In genomic region chr1:208775841-208776240, GRCh38 we compare ENCODE assay signal across 8 cellular contexts.
"Had no signal": no experiment of that assay in that cellular context is flagged by ENCODE, and none has a peak within 500 bp of the region (broad histone marks: within the 10 kb centered on the region; RNA-seq: fewer than 3 reads in every experiment).

No MANE protein-coding gene starts in this region.

- H3K4me3 ChIP-seq: GM23248 had no signal

- H3K4me1 Mint-ChIP-seq: IgD-negative memory B cell had no signal

- DNase-seq: GM23248, GOT3, H7, HCEC 1CT, KBM-7 had no signal

- H3K4me3 Mint-ChIP-seq: IgD-negative memory B cell had no signal

- H3K27ac Mint-ChIP-seq: IgD-negative memory B cell had no signal

- FAIRE-seq: HepG2 had no signal

- H2AFZ ChIP-seq: GM23248 had no signal

- H3K27ac ChIP-seq: GM23248, HL-60 had no signal

- ATAC-seq: HepG2 had no signal

- H3K9ac ChIP-seq: GM23248 had no signal
